13 cellular contexts compared by ENCODE assay signal in genomic region chr1:19072285-19072981, GRCh38.
"Had no signal": no experiment of that assay in that cellular context is flagged by ENCODE, and none has a peak within 500 bp of the region (broad histone marks: within the 10 kb centered on the region; RNA-seq: fewer than 3 reads in every experiment).

No MANE protein-coding gene starts in this region.

- H3K27me3 Mint-ChIP-seq: naive B cell; stimulated activated memory B cell treated with anti-CD40 and anti-IgM and Interleukin-4, amounts not matched to agents 10 μg/mL and 1 μg/mL and 100 μg/mL, for 72 hours had no signal

- H3K9me3 ChIP-seq: right atrium auricular region, transverse colon had no signal

- H3K9me3 Mint-ChIP-seq: activated naive CD4-positive, alpha-beta T cell treated with anti-CD3 and anti-CD28 coated beads, Interleukin-2, amount 10 ng/mL, durations not matched to agents 7 days and 5 days; activated T-helper 2 cell treated with anti-CD3 and anti-CD28 coated beads, Interferon-gamma antibody, Interleukin-2, Interleukin-4, amounts not matched to agents 10 μg/mL and 5 μg/mL and 100 μg/mL, durations not matched to agents 14 hours and 24 hours and 36 hours; endodermal cell; immature natural killer cell; naive B cell; stimulated activated memory B cell treated with anti-CD40 and anti-IgM and Interleukin-4, amounts not matched to agents 10 μg/mL and 1 μg/mL and 100 μg/mL, for 72 hours had no signal

- H3K27ac Mint-ChIP-seq: activated T-helper 2 cell treated with anti-CD3 and anti-CD28 coated beads, Interferon-gamma antibody, Interleukin-2, Interleukin-4, amounts not matched to agents 10 μg/mL and 5 μg/mL and 100 μg/mL, durations not matched to agents 14 hours and 24 hours and 36 hours; naive B cell; stimulated activated memory B cell treated with anti-CD40 and anti-IgM and Interleukin-4, amounts not matched to agents 10 μg/mL and 1 μg/mL and 100 μg/mL, for 72 hours had no signal

- H3K4me3 Mint-ChIP-seq: activated naive CD4-positive, alpha-beta T cell treated with anti-CD3 and anti-CD28 coated beads, Interleukin-2, amount 10 ng/mL, durations not matched to agents 7 days and 5 days; endodermal cell; immature natural killer cell; stimulated activated memory B cell treated with anti-CD40 and anti-IgM and Interleukin-4, amounts not matched to agents 10 μg/mL and 1 μg/mL and 100 μg/mL, for 72 hours had no signal

- H3K4me1 Mint-ChIP-seq: stimulated activated memory B cell treated with anti-CD40 and anti-IgM and Interleukin-4, amounts not matched to agents 10 μg/mL and 1 μg/mL and 100 μg/mL, for 72 hours had no signal

- H3K27me3 ChIP-seq: right atrium auricular region, transverse colon had no signal

- ATAC-seq: stimulated activated memory B cell treated with anti-CD40 and anti-IgM and Interleukin-4, amounts not matched to agents 10 μg/mL and 1 μg/mL and 100 μg/mL, for 72 hours had no signal

- H3K4me3 ChIP-seq: right atrium auricular region, smooth muscle cell, transverse colon had no signal

- DNase-seq: activated naive CD4-positive, alpha-beta T cell treated with anti-CD3 and anti-CD28 coated beads, Interleukin-2, amount 10 ng/mL, durations not matched to agents 7 days and 5 days; endodermal cell; foreskin fibroblast; glutamatergic neuron; immature natural killer cell; naive B cell; stimulated activated CD4-positive, alpha-beta T cell treated with anti-CD3 and anti-CD28 coated beads, Interleukin-1b, Interleukin-23, amount 100 ng/mL, for 48 hours; T1000 had no signal
